ENCODE assay signal across 9 cellular contexts in genomic region chr6:35497571-35498406, GRCh38. TPM values are rescaled to one million over a fixed set of nuclear protein-coding genes. Genes with fewer than 3 reads are reported as not detected.
DNase-seq lines count a peak whose midpoint lies in the region; ATAC-seq and TF ChIP-seq lines count a peak whose summit lies in the region.
"Had no signal": no experiment of that assay in that cellular context is flagged by ENCODE, and none has a peak within 500 bp of the region (broad histone marks: within the 10 kb centered on the region; RNA-seq: fewer than 3 reads in every experiment).

No MANE protein-coding gene starts in this region.

- peak overlapping the region; percentile 71 for H3K4me3 Mint-ChIP-seq in activated CD4-positive, alpha-beta memory T cell treated with anti-CD3 and anti-CD28 coated beads for 36 hours
- H3K4me3 Mint-ChIP-seq in endothelial cell (ENCODE audit: unreplicated experiment), result no peak overlapping the region

- H3K9ac ChIP-seq in DND-41 (ENCODE audit: low read depth, low read length) (peak overlapping the region; percentile 52), mucosa of rectum (ENCODE audit: low read depth in 1 of 2, low read length in 2 of 2) (peak overlapping the region; percentile 68 to 80)

- TF ChIP-seq CTCF in DND-41 (IDR thresholded peaks at IDR 0.05; ENCODE audit: borderline replicate concordance, extremely low read depth, low read length, poor library complexity, severe bottlenecking) (no peak), endothelial cell (IDR thresholded peaks at IDR 0.05; ENCODE audit: unreplicated experiment) (no peak), thyroid gland (IDR thresholded peaks at IDR 0.05) (no peak)

- H3K9me3 ChIP-seq in DND-41 (ENCODE audit: insufficient read depth, low read length, severe bottlenecking) (no peaks in the 10 kb centered on the region), KOPT-K1 (ENCODE audit: insufficient read depth, low read length, poor library complexity, severe bottlenecking) (no peaks in the 10 kb centered on the region), mucosa of rectum (ENCODE audit: control insufficient read depth in 2 of 2, low read length in 2 of 2) (no peaks in the 10 kb centered on the region), thyroid gland (no peaks in the 10 kb centered on the region)

- H3K4me1 Mint-ChIP-seq in activated CD4-positive, alpha-beta memory T cell treated with anti-CD3 and anti-CD28 coated beads for 36 hours (ENCODE audit: low read depth), result peaks cover 14% of the 10 kb centered on the region
- H3K4me1 Mint-ChIP-seq in endothelial cell (ENCODE audit: unreplicated experiment), result peaks cover 29% of the 10 kb centered on the region

- H4K20me1 ChIP-seq in DND-41 (ENCODE audit: insufficient read depth, low read length), result peaks cover 8% of the 10 kb centered on the region

- peaks cover 45% of the 10 kb centered on the region for H3K27me3 ChIP-seq in DND-41 (ENCODE audit: insufficient read depth, low read length, poor library complexity)
- H3K27me3 ChIP-seq in mucosa of rectum (ENCODE audit: control insufficient read depth in 2 of 2, insufficient read depth in 2 of 2, low read length in 2 of 2), result peaks cover 7 to 8% of the 10 kb centered on the region in 2 donors
- no peaks in the 10 kb centered on the region for H3K27me3 ChIP-seq in thyroid gland

- intact Hi-C loops in activated CD4-positive, alpha-beta memory T cell treated with anti-CD3 and anti-CD28 coated beads for 36 hours (cut with micrococcal nuclease), result no loop called here
- intact Hi-C loops in thyroid gland (cut with DNase I), result no loop called here

- peak overlapping the region; percentile 69 for H2AFZ ChIP-seq in DND-41 (ENCODE audit: low read depth, low read length)

- POLR2A ChIA-PET in activated CD4-positive, alpha-beta memory T cell treated with anti-CD3 and anti-CD28 coated beads for 36 hours (lab: Charles Lee), result interaction anchor here (1.2 to 3.0 kb wide), 4 partner anchors 24 to 30 kb away, joined by 4 to 11 read pairs (median 5); partner anchors contain the start of gene RPL10A

- H3K36me3 ChIP-seq in DND-41 (ENCODE audit: insufficient read depth, low read length), result no peaks in the 10 kb centered on the region
- no peaks in the 10 kb centered on the region for H3K36me3 ChIP-seq in KOPT-K1 (ENCODE audit: insufficient read depth, low read length)
- H3K36me3 ChIP-seq in mucosa of rectum (ENCODE audit: control insufficient read depth in 2 of 2, insufficient read depth in 2 of 2, low read length in 2 of 2), result peaks cover 0 to 4% of the 10 kb centered on the region in 2 donors
- H3K36me3 ChIP-seq in thyroid gland, result no peaks in the 10 kb centered on the region

- TF ChIP-seq POLR2A in thyroid gland (IDR thresholded peaks at IDR 0.05), result no peak

- H3K4me3 ChIP-seq in DND-41 (ENCODE audit: low read depth in 1 of 2, low read length in 2 of 2) (peak overlapping the region; percentile 23 to 54; a peak in 3 of 4 replicates), mucosa of rectum (ENCODE audit: low read length in 2 of 2) (peak overlapping the region; percentile 64 to 65), thyroid gland (replicated peaks in 1 of 3) (peak overlapping the region; percentile 31 to 91 (median 63))

- H3K27ac ChIP-seq in DND-41 (ENCODE audit: low read length), result no peak overlapping the region
- H3K27ac ChIP-seq in KOPT-K1 (ENCODE audit: low read depth, low read length, poor library complexity, severe bottlenecking), result peak overlapping the region; percentile 27
- H3K27ac ChIP-seq in mucosa of rectum (ENCODE audit: low read depth in 2 of 2, low read length in 2 of 2), result peak overlapping the region; percentile 80 to 83
- H3K27ac ChIP-seq in thyroid gland, result peak overlapping the region; percentile 58 to 93 (median 80)

- H3K27me3 Mint-ChIP-seq in activated CD4-positive, alpha-beta memory T cell treated with anti-CD3 and anti-CD28 coated beads for 36 hours, result peaks cover 11% of the 10 kb centered on the region
- peaks cover 27% of the 10 kb centered on the region for H3K27me3 Mint-ChIP-seq in endothelial cell (ENCODE audit: unreplicated experiment)

- peak; percentile 72 for ATAC-seq in DND-41 (ENCODE audit: insufficient read depth, low read depth)

- H3K79me2 ChIP-seq in DND-41 (ENCODE audit: insufficient read depth, low read length), result no peaks in the 10 kb centered on the region

- H3K27ac Mint-ChIP-seq in activated CD4-positive, alpha-beta memory T cell treated with anti-CD3 and anti-CD28 coated beads for 36 hours, result no peak overlapping the region
- no peak overlapping the region for H3K27ac Mint-ChIP-seq in endothelial cell (ENCODE audit: unreplicated experiment)

- peaks cover 12% of the 10 kb centered on the region for H3K4me1 ChIP-seq in DND-41 (ENCODE audit: insufficient read depth, low read length)
- peaks cover 25 to 39% of the 10 kb centered on the region in 2 donors for H3K4me1 ChIP-seq in mucosa of rectum (ENCODE audit: control insufficient read depth in 2 of 2, insufficient read depth in 2 of 2, low read length in 2 of 2)
- peaks cover 6 to 40% of the 10 kb centered on the region in 2 donors for H3K4me1 ChIP-seq in thyroid gland

- CTCF ChIA-PET in activated CD4-positive, alpha-beta memory T cell treated with anti-CD3 and anti-CD28 coated beads for 36 hours (lab: Charles Lee), result interaction anchor here (0.9 to 1.7 kb wide), 8 partner anchors 9 to 204 kb away, joined by 3 to 5 read pairs (median 3); no protein-coding TSS in a partner anchor

- peak; percentile 64 for DNase-seq in DND-41
- DNase-seq in activated CD4-positive, alpha-beta memory T cell treated with anti-CD3 and anti-CD28 coated beads for 36 hours, result peak; percentile 69
- DNase-seq in endothelial cell (ENCODE audit: low spot score), result peak; percentile 46
- peak; percentile 51 to 66 for DNase-seq in thyroid gland
- DNase-seq in cerebellar nuclear complex (lab: John Stamatoyannopoulos, UW), result no peak
- no peak for DNase-seq in NK-92 (lab: John Stamatoyannopoulos, UW; ENCODE audit: unreplicated experiment)

- 5 to 7% methylated on average over 33 to 39 of the region's 76 CpGs for WGBS in thyroid gland, 2 donors

- H3K36me3 Mint-ChIP-seq in activated CD4-positive, alpha-beta memory T cell treated with anti-CD3 and anti-CD28 coated beads for 36 hours, result no peaks in the 10 kb centered on the region
- H3K36me3 Mint-ChIP-seq in endothelial cell (ENCODE audit: low read depth, unreplicated experiment), result peaks cover 11% of the 10 kb centered on the region

- H3K9me3 Mint-ChIP-seq in activated CD4-positive, alpha-beta memory T cell treated with anti-CD3 and anti-CD28 coated beads for 36 hours, result no peaks in the 10 kb centered on the region
- no peaks in the 10 kb centered on the region for H3K9me3 Mint-ChIP-seq in endothelial cell (ENCODE audit: unreplicated experiment)

- peak overlapping the region; percentile 79 for H3K4me2 ChIP-seq in DND-41 (ENCODE audit: insufficient read depth, low read length)

RNA-seq across cellular contexts. Expression of gene TEAD3, which starts 0.9 kb away (rescaled TPM):
- 1 to 10 TPM; 1.8 to 2.2 TPM for total RNA-seq in activated CD4-positive, alpha-beta memory T cell treated with anti-CD3 and anti-CD28 coated beads for 36 hours
- total RNA-seq in endothelial cell (ENCODE audit: unreplicated experiment) (6.3 TPM), thyroid gland (10 to 100 TPM in 3 of 4 donors, 1 to 10 TPM in 1; 9.9 to 17.0 (median 11.2) TPM)

RNA-seq across cellular contexts. Expression of gene TULP1, which starts 14.9 kb away (rescaled TPM):
- total RNA-seq in activated CD4-positive, alpha-beta memory T cell treated with anti-CD3 and anti-CD28 coated beads for 36 hours, result not detected
- total RNA-seq in endothelial cell (ENCODE audit: unreplicated experiment), result not detected
- total RNA-seq in thyroid gland, result not detected
- total RNA-seq: SK-MEL-5 had no signal

RNA-seq across cellular contexts. Expression of gene RPL10A, which starts 29.6 kb away (rescaled TPM):
- 1,000 to 10,000 TPM; 2,144 to 2,205 TPM for total RNA-seq in activated CD4-positive, alpha-beta memory T cell treated with anti-CD3 and anti-CD28 coated beads for 36 hours
- 1,320 TPM for total RNA-seq in endothelial cell (ENCODE audit: unreplicated experiment)
- 1,000 to 10,000 TPM; 1,123 to 2,881 (median 1,235) TPM for total RNA-seq in thyroid gland

RNA-seq across cellular contexts. Expression of gene FANCE, which starts 45.7 kb away (rescaled TPM):
- 10 to 100 TPM; 18.9 to 19.2 TPM for total RNA-seq in activated CD4-positive, alpha-beta memory T cell treated with anti-CD3 and anti-CD28 coated beads for 36 hours
- total RNA-seq in endothelial cell (ENCODE audit: unreplicated experiment) (21.8 TPM), thyroid gland (1 to 10 TPM; 4.1 to 6.6 (median 6.2) TPM)

Comparison
In these comparisons a context has a peak if more than half of its experiments do, and no peak if none do; other contexts are left out.
1. DNase-seq: peak in DND-41 (single experiment), activated CD4-positive, alpha-beta memory T cell treated with anti-CD3 and anti-CD28 coated beads for 36 hours (single experiment), endothelial cell (single experiment) and thyroid gland (2 of 2); none in cerebellar nuclear complex (0 of 2) and NK-92 (single experiment).
2. Peak in every context shown above with its lines, with median percentiles within 50 percentile points of each other: H3K4me3 ChIP-seq.